14 cellular contexts compared by ENCODE assay signal in genomic region chr14:60789656-60790055, GRCh38. TPM values are rescaled to one million over a fixed set of nuclear protein-coding genes. Genes with fewer than 3 reads are reported as not detected.
DNase-seq lines count a peak whose midpoint lies in the region; ATAC-seq and TF ChIP-seq lines count a peak whose summit lies in the region.
"Had no signal": no experiment of that assay in that cellular context is flagged by ENCODE, and none has a peak within 500 bp of the region (broad histone marks: within the 10 kb centered on the region; RNA-seq: fewer than 3 reads in every experiment).

No MANE protein-coding gene starts in this region.

- H3K4me3 Mint-ChIP-seq in chondrocyte (ENCODE audit: unreplicated experiment) = no peak overlapping the region
- no peak overlapping the region for H3K4me3 Mint-ChIP-seq in CD8-positive, alpha-beta T cell
- H3K4me3 Mint-ChIP-seq: CD4-positive, alpha-beta T cell had no signal

- H3K4me3 ChIP-seq in HUES64 (ENCODE audit: low read length) = no peak overlapping the region
- no peak overlapping the region for H3K4me3 ChIP-seq in iPS-20b (ENCODE audit: low read length)
- no peak overlapping the region for H3K4me3 ChIP-seq in CD8-positive, alpha-beta T cell (ENCODE audit: low read depth, low read length)
- H3K4me3 ChIP-seq in gastroesophageal sphincter = no peak overlapping the region
- H3K4me3 ChIP-seq: BLaER1 treated with 17β-estradiol and CSF1 and Interleukin-3, amounts not matched to agents 10 nM and 100 nM; K562 had no signal

- intact Hi-C loops in CD8-positive, alpha-beta T cell (cut with DNase I, micrococcal nuclease) = no loop called here

- H3K9me3 Mint-ChIP-seq in chondrocyte (ENCODE audit: low read depth) = no peaks in the 10 kb centered on the region
- no peaks in the 10 kb centered on the region for H3K9me3 Mint-ChIP-seq in CD8-positive, alpha-beta T cell
- H3K9me3 Mint-ChIP-seq: CD4-positive, alpha-beta T cell had no signal

- no peaks in the 10 kb centered on the region for H3K27me3 Mint-ChIP-seq in chondrocyte (ENCODE audit: low read depth)
- no peaks in the 10 kb centered on the region for H3K27me3 Mint-ChIP-seq in CD8-positive, alpha-beta T cell (ENCODE audit: low read depth)
- H3K27me3 Mint-ChIP-seq: CD4-positive, alpha-beta T cell had no signal

- H3K36me3 ChIP-seq in HUES64 (ENCODE audit: insufficient read depth, low read length) (peaks cover 8% of the 10 kb centered on the region), iPS-20b (ENCODE audit: insufficient read depth, low read depth, low read length) (peaks cover 11% of the 10 kb centered on the region), gastroesophageal sphincter (peaks cover 0 to 17% of the 10 kb centered on the region in 2 donors)
- no peaks in the 10 kb centered on the region for H3K36me3 ChIP-seq in CD8-positive, alpha-beta T cell (ENCODE audit: insufficient read depth, low read length)

- no peak for TF ChIP-seq EP300 in gastroesophageal sphincter (IDR thresholded peaks at IDR 0.05)

- H3K36me3 Mint-ChIP-seq in chondrocyte (ENCODE audit: low read depth) = peaks cover 3% of the 10 kb centered on the region
- H3K36me3 Mint-ChIP-seq in CD8-positive, alpha-beta T cell = peaks cover 27% of the 10 kb centered on the region

- DNase-seq in EH (ENCODE audit: low read depth) (peak; percentile 8), chondrocyte (ENCODE audit: low spot score) (no peak)
- no peak for DNase-seq in CD8-positive, alpha-beta T cell
- DNase-seq: 8988T; CD4-positive, alpha-beta T cell; DMS79; EL had no signal

- H3K9ac ChIP-seq in HUES64 (ENCODE audit: low read depth, low read length) = peak overlapping the region; percentile 11; the same call in 1 of the 2 replicates
- H3K9ac ChIP-seq in iPS-20b (ENCODE audit: low read depth, low read length) = peak overlapping the region; percentile 30; the same call in 1 of the 2 replicates
- H3K9ac ChIP-seq: BLaER1 treated with 17β-estradiol and CSF1 and Interleukin-3, amounts not matched to agents 10 nM and 100 nM had no signal

- TF ChIP-seq POLR2A in gastroesophageal sphincter (IDR thresholded peaks at IDR 0.05) = no peak

- H3K9me3 ChIP-seq in HUES64 (ENCODE audit: insufficient read depth, low read depth, low read length) = no peaks in the 10 kb centered on the region
- no peaks in the 10 kb centered on the region for H3K9me3 ChIP-seq in iPS-20b (ENCODE audit: insufficient read depth, low read depth, low read length)
- H3K9me3 ChIP-seq in CD8-positive, alpha-beta T cell (ENCODE audit: low read length) = no peaks in the 10 kb centered on the region
- peaks cover 0 to 7% (median 0%) of the 10 kb centered on the region in 3 donors for H3K9me3 ChIP-seq in gastroesophageal sphincter

- H3K4me1 ChIP-seq in HUES64 (ENCODE audit: insufficient read depth, low read length) (peaks cover 21% of the 10 kb centered on the region), iPS-20b (ENCODE audit: insufficient read depth, low read length) (peaks cover 15% of the 10 kb centered on the region), gastroesophageal sphincter (peaks cover 0 to 11% (median 0%) of the 10 kb centered on the region in 3 donors)
- no peaks in the 10 kb centered on the region for H3K4me1 ChIP-seq in CD8-positive, alpha-beta T cell (ENCODE audit: insufficient read depth, low read length)
- H3K4me1 ChIP-seq: BLaER1 treated with 17β-estradiol and CSF1 and Interleukin-3, amounts not matched to agents 10 nM and 100 nM had no signal

- no peaks in the 10 kb centered on the region for H3K27me3 ChIP-seq in HUES64 (ENCODE audit: insufficient read depth, low read length)
- no peaks in the 10 kb centered on the region for H3K27me3 ChIP-seq in iPS-20b (ENCODE audit: insufficient read depth, low read length)
- no peaks in the 10 kb centered on the region for H3K27me3 ChIP-seq in CD8-positive, alpha-beta T cell (ENCODE audit: insufficient read depth, low read length)
- H3K27me3 ChIP-seq in gastroesophageal sphincter = no peaks in the 10 kb centered on the region
- H3K27me3 ChIP-seq: BLaER1 treated with 17β-estradiol and CSF1 and Interleukin-3, amounts not matched to agents 10 nM and 100 nM had no signal

- POLR2A ChIA-PET in CD8-positive, alpha-beta T cell (lab: Charles Lee) = no interaction called here

- WGBS in HUES64 = 86% methylated on average over 1 of the region's 1 CpG
- whole genome bisulfite sequencing in gastroesophageal sphincter (ENCODE audit: low coverage in 1 of 2), 2 donors = 88 to 95% methylated on average over 1 of the region's 1 CpG

- ATAC-seq in CD8-positive, alpha-beta T cell = no peak
- ATAC-seq in HG03521 (IDR thresholded peaks at IDR 0.05; ENCODE audit: unreplicated experiment) = no peak
- no peak for ATAC-seq in gastroesophageal sphincter
- no peak for ATAC-seq in GM19467 (IDR thresholded peaks at IDR 0.05; ENCODE audit: unreplicated experiment)
- ATAC-seq: K562 had no signal

- no peak for TF ChIP-seq CTCF in chondrocyte (IDR thresholded peaks at IDR 0.05)
- no peak for TF ChIP-seq CTCF in CD8-positive, alpha-beta T cell (IDR thresholded peaks at IDR 0.05)
- TF ChIP-seq CTCF in gastroesophageal sphincter (IDR thresholded peaks at IDR 0.05) = no peak

- H3K4me1 Mint-ChIP-seq in chondrocyte (ENCODE audit: low read depth) = peaks cover 25% of the 10 kb centered on the region
- peaks cover 2% of the 10 kb centered on the region for H3K4me1 Mint-ChIP-seq in CD8-positive, alpha-beta T cell (ENCODE audit: low read depth)

- peak overlapping the region; percentile 58 for H3K27ac Mint-ChIP-seq in chondrocyte (ENCODE audit: unreplicated experiment)
- no peak overlapping the region for H3K27ac Mint-ChIP-seq in CD8-positive, alpha-beta T cell
- H3K27ac Mint-ChIP-seq: CD4-positive, alpha-beta T cell had no signal

- CTCF ChIA-PET in CD8-positive, alpha-beta T cell (lab: Charles Lee) = no interaction called here

- H3K27ac ChIP-seq in HUES64 (ENCODE audit: low read depth, low read length) = no peak overlapping the region; the same call in 1 of the 2 replicates
- H3K27ac ChIP-seq in iPS-20b (ENCODE audit: low read length) = peak overlapping the region; percentile 59
- H3K27ac ChIP-seq in CD8-positive, alpha-beta T cell (ENCODE audit: low read depth, low read length) = no peak overlapping the region
- H3K27ac ChIP-seq in gastroesophageal sphincter = no peak overlapping the region
- H3K27ac ChIP-seq: BLaER1 treated with 17β-estradiol and CSF1 and Interleukin-3, amounts not matched to agents 10 nM and 100 nM had no signal

RNA-seq across cellular contexts. Expression of gene MNAT1, which starts 55.1 kb away (rescaled TPM):
- polyA plus RNA-seq in HUES64 (2013, experiment 1 of 2) = 37.0 TPM
- polyA plus RNA-seq in HUES64 (2013, experiment 2 of 2) = 45.8 TPM
- total RNA-seq in chondrocyte (42.4 to 71.1 TPM (median 42.7 TPM) in 3 replicates), gastroesophageal sphincter (10 to 100 TPM; 30.4 to 46.0 (median 42.8) TPM)
- total RNA-seq in CD8-positive, alpha-beta T cell = 10 to 100 TPM; 12.0 to 14.5 TPM
